Comparison of ENCODE assay signal across 8 cellular contexts in the genomic region with DNA sequence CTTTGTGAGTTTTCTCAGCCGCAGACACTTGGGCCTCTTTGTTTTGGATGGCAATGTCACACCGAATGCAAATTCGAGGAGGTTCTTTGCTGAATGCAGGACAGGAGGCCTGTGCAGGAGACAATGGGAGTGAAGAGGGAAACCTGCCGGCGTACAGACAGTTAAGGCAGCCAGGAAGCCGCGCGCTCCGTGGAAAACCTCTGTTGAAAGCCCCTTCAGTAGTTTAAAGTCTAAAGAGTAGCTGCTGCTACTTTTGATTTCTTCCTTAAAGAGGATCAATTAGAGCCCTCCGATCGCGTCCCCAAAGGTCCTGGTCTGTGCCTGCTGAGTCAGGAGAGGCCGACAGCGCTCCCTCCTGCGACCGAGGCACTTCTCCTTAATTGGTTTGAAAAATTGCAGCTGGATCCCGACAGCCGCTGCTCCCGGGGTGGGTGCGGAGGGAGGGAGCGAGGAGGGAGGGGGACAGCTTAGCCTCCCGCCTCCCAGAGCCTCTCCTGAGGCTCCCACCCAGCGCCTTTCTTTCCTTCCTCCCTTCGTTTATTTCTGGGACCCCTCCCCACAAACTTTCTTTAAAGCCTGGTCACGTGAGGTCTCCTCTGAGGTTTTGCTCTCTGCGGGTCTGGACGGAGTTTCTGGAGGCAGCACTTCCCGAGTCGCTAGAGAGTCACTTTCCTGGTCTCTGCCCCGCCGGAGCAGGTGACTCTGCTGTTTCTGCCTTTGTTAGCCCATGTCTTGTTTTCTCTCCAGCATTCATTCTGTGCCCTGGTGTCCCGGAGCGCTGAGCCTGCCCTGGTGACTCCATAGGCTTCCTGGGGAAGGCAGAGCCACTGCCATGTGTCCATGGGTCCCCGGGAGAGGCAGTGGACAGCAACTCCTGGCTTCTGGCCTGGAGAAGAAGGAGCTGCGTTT. TPM values are rescaled to one million over a fixed set of nuclear protein-coding genes. Genes with fewer than 3 reads are reported as not detected.
A peak's percentile ranks its signal among the peaks of the same experiment; 100 is the strongest.
DNase-seq lines count a peak whose midpoint lies in the region; ATAC-seq and TF ChIP-seq lines count a peak whose summit lies in the region.

No MANE protein-coding gene starts in this region.

- CTCF ChIA-PET in naive thymus-derived CD4-positive, alpha-beta T cell (lab: Charles Lee) = interaction anchor here (0.8 kb wide), 1 partner anchor 23 kb away, joined by 3 read pairs; no protein-coding TSS in a partner anchor

- H3K4me3 ChIP-seq in fibroblast of villous mesenchyme (ENCODE audit: low read depth, low read length) = peak overlapping the region; percentile 67
- H3K4me3 ChIP-seq in naive thymus-derived CD4-positive, alpha-beta T cell (ENCODE audit: low read length) = peak overlapping the region; percentile 27

- peaks cover 0 to 3% (median 0%) of the 10 kb centered on the region in 11 donors for H3K9me3 Mint-ChIP-seq in naive thymus-derived CD4-positive, alpha-beta T cell

- POLR2A ChIA-PET in naive thymus-derived CD4-positive, alpha-beta T cell (lab: Charles Lee) = no interaction called here

- no peak overlapping the region for H3K27ac ChIP-seq in naive thymus-derived CD4-positive, alpha-beta T cell (ENCODE audit: low read depth, low read length)

- peak overlapping the region in 4 of 9 donors; percentile 13 to 92 (median 76) for H3K27ac Mint-ChIP-seq in naive thymus-derived CD4-positive, alpha-beta T cell

- H3K9me3 ChIP-seq in naive thymus-derived CD4-positive, alpha-beta T cell (ENCODE audit: control insufficient read depth in 2 of 3, low read length in 3 of 3) = no peaks in the 10 kb centered on the region

- peaks cover 0 to 28% (median 12%) of the 10 kb centered on the region in 5 donors for H3K36me3 Mint-ChIP-seq in naive thymus-derived CD4-positive, alpha-beta T cell

- peaks cover 12 to 25% (median 16%) of the 10 kb centered on the region in 7 donors for H3K4me1 Mint-ChIP-seq in naive thymus-derived CD4-positive, alpha-beta T cell

- peak overlapping the region; percentile 76 to 94 (median 85) for H3K4me3 Mint-ChIP-seq in naive thymus-derived CD4-positive, alpha-beta T cell

- peaks cover 0 to 6% (median 0%) of the 10 kb centered on the region in 3 experiments for H3K36me3 ChIP-seq in naive thymus-derived CD4-positive, alpha-beta T cell (ENCODE audit: control insufficient read depth in 2 of 3, insufficient read depth in 3 of 3, low read length in 3 of 3)

- peak; percentile 36 for ATAC-seq in naive thymus-derived CD4-positive, alpha-beta T cell
- no peak for ATAC-seq in HG02938 (IDR thresholded peaks at IDR 0.05; ENCODE audit: unreplicated experiment)
- ATAC-seq in HG03378 (IDR thresholded peaks at IDR 0.05; ENCODE audit: unreplicated experiment) = no peak

- H3K27me3 Mint-ChIP-seq in naive thymus-derived CD4-positive, alpha-beta T cell = peaks cover 0 to 16% (median 10%) of the 10 kb centered on the region in 5 donors

- intact Hi-C loops in naive thymus-derived CD4-positive, alpha-beta T cell (cut with micrococcal nuclease) = no loop called here

- peaks cover 0 to 4% of the 10 kb centered on the region in 2 donors for H3K4me1 ChIP-seq in naive thymus-derived CD4-positive, alpha-beta T cell (ENCODE audit: control insufficient read depth in 2 of 2, insufficient read depth in 2 of 2, low read length in 2 of 2)

- TF ChIP-seq CTCF in fibroblast of villous mesenchyme (IDR thresholded peaks at IDR 0.05; ENCODE audit: insufficient read depth, low read depth, low read length) (peak; percentile 12), GM20000 (IDR thresholded peaks at IDR 0.05; ENCODE audit: extremely low read depth, missing control alignments) (no peak)

- peak; percentile 49 for DNase-seq in Ammon's horn (ENCODE audit: low spot score)
- peak; percentile 90 to 97 for DNase-seq in Kasumi-1 (lab: John Stamatoyannopoulos, UW)
- DNase-seq in UCSD-AML1 (lab: John Stamatoyannopoulos, UW; ENCODE audit: unreplicated experiment) = peak; percentile 76
- peak; percentile 59 for DNase-seq in fibroblast of villous mesenchyme (ENCODE audit: low read depth)
- DNase-seq in naive thymus-derived CD4-positive, alpha-beta T cell = no peak
- no peak for DNase-seq in GM20000 (ENCODE audit: low spot score)

- no peaks in the 10 kb centered on the region for H3K27me3 ChIP-seq in naive thymus-derived CD4-positive, alpha-beta T cell (ENCODE audit: control insufficient read depth in 2 of 2, insufficient read depth in 2 of 2, low read length in 2 of 2)

RNA-seq across cellular contexts. Expression of gene RPP40, which starts 22.3 kb away (rescaled TPM):
- total RNA-seq in fibroblast of villous mesenchyme = 7.7 and 11.2 TPM in 2 replicates
- total RNA-seq in naive thymus-derived CD4-positive, alpha-beta T cell = 1 to 10 TPM; 3.8 to 8.0 (median 5.1) TPM
- polyA plus RNA-seq in naive thymus-derived CD4-positive, alpha-beta T cell = 10 to 100 TPM; 14.2 to 18.6 TPM

RNA-seq across cellular contexts. Expression of gene PPP1R3G, which starts 59.0 kb away (rescaled TPM):
- total RNA-seq in fibroblast of villous mesenchyme = 1.3 and 2.6 TPM in 2 replicates
- total RNA-seq in naive thymus-derived CD4-positive, alpha-beta T cell = under 1 TPM in 3 of 5 experiments, not detected in 2; 0.07 to 0.24 (median 0.08) TPM
- polyA plus RNA-seq in naive thymus-derived CD4-positive, alpha-beta T cell = not detected

Comparison
In these comparisons a context has a peak if more than half of its experiments do, and no peak if none do; other contexts are left out.
1. DNase-seq: peak in Ammon's horn (single experiment), Kasumi-1 (2 of 2), UCSD-AML1 (single experiment) and fibroblast of villous mesenchyme (single experiment); none in naive thymus-derived CD4-positive, alpha-beta T cell (0 of 9) and GM20000 (single experiment).